In the genomic region with DNA sequence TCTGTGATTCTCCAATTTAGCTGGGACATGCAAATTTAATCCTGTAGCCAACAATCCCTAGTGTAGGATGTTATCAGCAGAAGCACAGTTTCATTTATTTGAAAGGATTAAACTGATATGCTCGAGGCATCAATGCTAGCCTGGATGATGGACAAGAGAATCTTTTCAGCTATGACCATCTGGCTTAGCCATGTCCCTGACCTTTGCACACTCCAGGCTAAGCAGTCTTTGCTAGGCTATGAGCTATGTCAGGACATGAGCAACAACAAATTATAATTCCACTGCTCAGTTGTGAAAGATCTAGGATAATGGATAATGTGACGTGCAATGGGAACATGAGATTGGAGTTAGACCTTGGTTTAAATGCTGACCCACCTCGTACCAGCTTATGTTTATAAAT, we compare ENCODE assay signal across 37 cellular contexts. TPM values are rescaled to one million over a fixed set of nuclear protein-coding genes. Genes with fewer than 3 reads are reported as not detected.
"Had no signal": no experiment of that assay in that cellular context is flagged by ENCODE, and none has a peak within 500 bp of the region (broad histone marks: within the 10 kb centered on the region; RNA-seq: fewer than 3 reads in every experiment).

No MANE protein-coding gene starts in this region.

- FAIRE-seq: RCC 7860 had no signal

- H3K4me1 ChIP-seq: SJCRH30 had no signal

- DNase-seq: Karpas-422, MM.1S, MV-4-11, NCI-H1092, NCI-H1105, NCI-H1417 treated with DMSO at 0.1 percent for 48 hours, NCI-H1436 treated with DMSO at 0.1 percent for 48 hours, NCI-H1694 treated with DMSO at 0.1 percent for 48 hours, NCI-H187 treated with DMSO at 0.1 percent for 48 hours, NCI-H2029, NCI-H2081, NCI-H2107, NCI-H2171, NCI-H226, NCI-H446 treated with DMSO at 0.1 percent for 48 hours, NCI-H510A, NCI-H524, NCI-H526, NCI-H69, NCI-H748 treated with DMSO at 0.1 percent for 48 hours, NCI-H82, PC-9, SHP77, SIG-M5, SJCRH30, T-cell had no signal

- H3K4me1 Mint-ChIP-seq: T-cell had no signal

- H3K4me3 Mint-ChIP-seq: T-cell had no signal

- H3K36me3 Mint-ChIP-seq: T-cell had no signal

- H3K4me2 ChIP-seq: PC-9 had no signal

- H3K9me3 ChIP-seq: SJCRH30 had no signal

- H3K4me3 ChIP-seq: PC-9, SJCRH30, SK-N-MC had no signal

- H3K36me3 ChIP-seq: SJCRH30 had no signal

- H3K9me3 Mint-ChIP-seq: T-cell had no signal

- H2AFZ ChIP-seq: PC-9 had no signal

- H3K27ac Mint-ChIP-seq: T-cell had no signal

- ATAC-seq: Panc1, Right ventricle myocardium inferior, SK-N-SH treated with all-trans-retinoic acid at 6 μM for 48 hours, T-cell had no signal

- H3K27me3 Mint-ChIP-seq: T-cell had no signal

- H3K27ac ChIP-seq: PC-9, RWPE1, SJCRH30, SK-N-MC had no signal

- H3K27me3 ChIP-seq: SJCRH30 had no signal

RNA-seq across cellular contexts. Expression of gene NPY1R, which starts 32.0 kb away (rescaled TPM):
- total RNA-seq: LHCN-M2, OCI-LY7, RPMI7951, SK-MEL-5 had no signal

RNA-seq across cellular contexts. Expression of gene NPY5R, which starts 43.2 kb away (rescaled TPM):
- total RNA-seq: LHCN-M2, MCF 10A, OCI-LY7, PC-9, Right ventricle myocardium inferior, RPMI7951, SJCRH30, SK-MEL-5, T-cell had no signal
